Comparison of ENCODE assay signal across 1 cellular context in the genomic region with DNA sequence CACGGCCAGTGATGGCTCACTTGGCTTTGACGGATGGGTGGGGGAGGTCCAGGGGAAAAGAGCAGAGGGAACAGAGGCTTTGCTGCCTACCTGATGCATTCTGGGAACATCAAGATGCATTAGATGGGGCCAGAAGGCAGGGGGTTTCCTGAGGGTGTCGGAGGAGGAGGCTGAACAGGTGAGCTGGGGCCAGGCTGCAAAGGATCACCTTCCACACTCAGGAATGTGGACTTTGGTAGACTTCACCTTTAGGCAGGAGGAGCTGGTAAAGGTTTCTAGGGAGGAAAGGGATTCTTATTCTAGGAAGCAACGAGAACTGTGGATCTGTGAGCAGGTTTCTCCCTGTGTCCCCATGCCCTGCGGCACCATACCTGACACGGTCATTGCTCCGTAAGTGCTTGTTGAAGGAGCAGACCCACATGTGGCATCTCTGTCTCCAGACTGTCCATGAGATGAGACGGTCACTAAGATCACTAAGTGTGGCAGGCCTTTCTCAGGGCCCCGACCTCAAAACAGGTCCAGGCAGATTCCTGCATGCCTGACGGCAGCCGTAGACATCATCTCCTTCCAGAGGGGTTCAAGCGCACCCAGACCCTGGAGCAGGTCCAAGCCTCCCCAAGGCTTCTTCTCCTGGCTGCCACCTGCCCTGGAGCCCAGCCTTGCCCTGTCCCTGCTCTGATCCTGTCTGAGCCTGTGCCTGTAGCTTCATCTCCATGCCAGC.
TF ChIP-seq lines count a peak whose summit lies in the region.

No MANE protein-coding gene starts in this region.

TF ChIP-seq in WTC11, 78 proteins besides CTCF, POLR2A, EP300 and RAD21 (continued from another document):
- TF ChIP-seq, protein P1, sequence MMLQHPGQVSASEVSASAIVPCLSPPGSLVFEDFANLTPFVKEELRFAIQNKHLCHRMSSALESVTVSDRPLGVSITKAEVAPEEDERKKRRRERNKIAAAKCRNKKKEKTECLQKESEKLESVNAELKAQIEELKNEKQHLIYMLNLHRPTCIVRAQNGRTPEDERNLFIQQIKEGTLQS (CRISPR knock-in tag; conservative IDR thresholded peaks at IDR 0.05), result 0 out of 2 replicates have a peak, but pooled peaks have one; percentile 40
- no peak for TF ChIP-seq NFE2L1 (CRISPR knock-in tag; IDR thresholded peaks at IDR 0.05)
- TF ChIP-seq, protein P2, sequence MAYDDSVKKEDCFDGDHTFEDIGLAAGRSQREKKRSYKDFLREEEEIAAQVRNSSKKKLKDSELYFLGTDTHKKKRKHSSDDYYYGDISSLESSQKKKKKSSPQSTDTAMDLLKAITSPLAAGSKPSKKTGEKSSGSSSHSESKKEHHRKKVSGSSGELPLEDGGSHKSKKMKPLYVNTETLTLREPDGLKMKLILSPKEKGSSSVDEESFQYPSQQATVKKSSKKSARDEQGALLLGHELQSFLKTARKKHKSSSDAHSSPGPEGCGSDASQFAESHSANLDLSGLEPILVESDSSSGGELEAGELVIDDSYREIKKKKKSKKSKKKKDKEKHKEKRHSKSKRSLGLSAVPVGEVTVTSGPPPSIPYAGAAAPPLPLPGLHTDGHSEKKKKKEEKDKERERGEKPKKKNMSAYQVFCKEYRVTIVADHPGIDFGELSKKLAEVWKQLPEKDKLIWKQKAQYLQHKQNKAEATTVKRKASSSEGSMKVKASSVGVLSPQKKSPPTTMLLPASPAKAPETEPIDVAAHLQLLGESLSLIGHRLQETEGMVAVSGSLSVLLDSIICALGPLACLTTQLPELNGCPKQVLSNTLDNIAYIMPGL (CRISPR knock-in tag; IDR thresholded peaks at IDR 0.05), result no peak
- TF ChIP-seq ZNF423 (CRISPR knock-in tag; IDR thresholded peaks at IDR 0.05), result no peak
- TF ChIP-seq, protein P3, sequence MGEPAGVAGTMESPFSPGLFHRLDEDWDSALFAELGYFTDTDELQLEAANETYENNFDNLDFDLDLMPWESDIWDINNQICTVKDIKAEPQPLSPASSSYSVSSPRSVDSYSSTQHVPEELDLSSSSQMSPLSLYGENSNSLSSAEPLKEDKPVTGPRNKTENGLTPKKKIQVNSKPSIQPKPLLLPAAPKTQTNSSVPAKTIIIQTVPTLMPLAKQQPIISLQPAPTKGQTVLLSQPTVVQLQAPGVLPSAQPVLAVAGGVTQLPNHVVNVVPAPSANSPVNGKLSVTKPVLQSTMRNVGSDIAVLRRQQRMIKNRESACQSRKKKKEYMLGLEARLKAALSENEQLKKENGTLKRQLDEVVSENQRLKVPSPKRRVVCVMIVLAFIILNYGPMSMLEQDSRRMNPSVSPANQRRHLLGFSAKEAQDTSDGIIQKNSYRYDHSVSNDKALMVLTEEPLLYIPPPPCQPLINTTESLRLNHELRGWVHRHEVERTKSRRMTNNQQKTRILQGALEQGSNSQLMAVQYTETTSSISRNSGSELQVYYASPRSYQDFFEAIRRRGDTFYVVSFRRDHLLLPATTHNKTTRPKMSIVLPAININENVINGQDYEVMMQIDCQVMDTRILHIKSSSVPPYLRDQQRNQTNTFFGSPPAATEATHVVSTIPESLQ (CRISPR knock-in tag; IDR thresholded peaks at IDR 0.05), result no peak
- no peak for TF ChIP-seq FOXP1 (CRISPR knock-in tag; IDR thresholded peaks at IDR 0.05; ENCODE audit: borderline replicate concordance)
TF ChIP-seq in WTC11: peak in this region for 1.
